Comparison of ENCODE assay signal across 32 cellular contexts in genomic region chr5:158549306-158549705, GRCh38.
"Had no signal": no experiment of that assay in that cellular context is flagged by ENCODE, and none has a peak within 500 bp of the region (broad histone marks: within the 10 kb centered on the region; RNA-seq: fewer than 3 reads in every experiment).

No MANE protein-coding gene starts in this region.

- H3K27me3 ChIP-seq: ascending aorta, body of pancreas had no signal

- H3K4me1 ChIP-seq: ascending aorta, body of pancreas had no signal

- H3K36me3 Mint-ChIP-seq: activated CD4-positive, alpha-beta memory T cell treated with anti-CD3 and anti-CD28 coated beads for 36 hours; activated naive CD4-positive, alpha-beta T cell treated with anti-CD3 and anti-CD28 coated beads, Interleukin-2, amount 50 U/mL, for 24 hours; activated naive CD8-positive, alpha-beta T cell treated with anti-CD3 and anti-CD28 coated beads, Interleukin-2, amount 10 ng/mL, durations not matched to agents 7 days and 5 days had no signal

- H3K4me3 Mint-ChIP-seq: activated B cell treated with CpG ODN at 0.5 μM for 24 hours; activated CD4-positive, alpha-beta memory T cell treated with anti-CD3 and anti-CD28 coated beads for 36 hours; activated naive CD4-positive, alpha-beta T cell treated with anti-CD3 and anti-CD28 coated beads, Interleukin-2, amount 50 U/mL, for 24 hours; activated naive CD8-positive, alpha-beta T cell treated with anti-CD3 and anti-CD28 coated beads, Interleukin-2, amount 10 ng/mL, durations not matched to agents 7 days and 5 days had no signal

- H3K36me3 ChIP-seq: ascending aorta had no signal

- H3K27me3 Mint-ChIP-seq: activated B cell treated with CpG ODN at 0.5 μM for 24 hours; activated CD4-positive, alpha-beta memory T cell treated with anti-CD3 and anti-CD28 coated beads for 36 hours; activated naive CD8-positive, alpha-beta T cell treated with anti-CD3 and anti-CD28 coated beads, Interleukin-2, amount 10 ng/mL, durations not matched to agents 7 days and 5 days had no signal

- H3K9me3 Mint-ChIP-seq: activated B cell treated with CpG ODN at 0.5 μM for 24 hours; activated naive CD4-positive, alpha-beta T cell treated with anti-CD3 and anti-CD28 coated beads, Interleukin-2, amount 50 U/mL, for 24 hours had no signal

- H3K27ac Mint-ChIP-seq: activated B cell treated with CpG ODN at 0.5 μM for 24 hours; activated CD4-positive, alpha-beta memory T cell treated with anti-CD3 and anti-CD28 coated beads for 36 hours; activated naive CD4-positive, alpha-beta T cell treated with anti-CD3 and anti-CD28 coated beads, Interleukin-2, amount 50 U/mL, for 24 hours; activated naive CD8-positive, alpha-beta T cell treated with anti-CD3 and anti-CD28 coated beads, Interleukin-2, amount 10 ng/mL, durations not matched to agents 7 days and 5 days had no signal

- H3K9me3 ChIP-seq: body of pancreas had no signal

- DNase-seq: activated B cell treated with CpG ODN at 0.5 μM for 24 hours; activated CD4-positive, alpha-beta memory T cell treated with anti-CD3 and anti-CD28 coated beads for 36 hours; activated CD4-positive, alpha-beta T cell treated with anti-CD3 and anti-CD28 coated beads for 4 hours; activated CD4-positive, alpha-beta T cell treated with anti-CD3 and anti-CD28 coated beads, Interleukin-2, amount 50 U/mL, for 1 hour; activated CD4-positive, CD25-positive, alpha-beta regulatory T cell treated with anti-CD3 and anti-CD28 coated beads, Interleukin-2, amount 50 U/mL, for 72 hours; activated CD8-positive, alpha-beta memory T cell treated with anti-CD3 and anti-CD28 coated beads, Interleukin-2, amount 50 U/mL, for 4 hours; activated gamma-delta T cell; activated naive CD4-positive, alpha-beta T cell treated with Interleukin-2 at 50 U/mL for 16 hours; activated naive CD8-positive, alpha-beta T cell treated with anti-CD3 and anti-CD28 coated beads, Interleukin-2, amount 10 ng/mL, durations not matched to agents 7 days and 5 days; activated T-cell treated with anti-CD3 and anti-CD28 coated beads, Interleukin-2, amount 50 U/mL, for 48 hours; amygdala; body of pancreas; caudate nucleus; Karpas-422; KBM-7; NCI-H1105; NCI-H1436; NCI-H1694; NCI-H1930; NCI-H510A; NCI-H526; NCI-H748 treated with DMSO at 0.1 percent for 48 hours; NK-92 treated with Interleukin-12 subunit alpha and Interleukin-12 subunit beta, amount 100 ng/mL, for 24 hours; PC-3; Right ventricle myocardium superior; SW 1271; T-helper 1 cell; T-helper 2 cell; T-helper 9 cell had no signal

- H3K4me3 ChIP-seq: ascending aorta, body of pancreas had no signal

- H3K27ac ChIP-seq: ascending aorta, body of pancreas, VCaP had no signal

- ATAC-seq: body of pancreas, PC-3 had no signal
